Comparison of ENCODE assay signal across 8 cellular contexts in genomic region chr20:30376767-30377658, GRCh38.
DNase-seq lines count a peak whose midpoint lies in the region; ATAC-seq and TF ChIP-seq lines count a peak whose summit lies in the region.

No MANE protein-coding gene starts in this region.

- CTCF ChIA-PET in activated CD8-positive, alpha-beta T cell treated with anti-CD3 and anti-CD28 coated beads for 36 hours (lab: Charles Lee) = no interaction called here

- H3K27me3 Mint-ChIP-seq in activated CD8-positive, alpha-beta T cell treated with anti-CD3 and anti-CD28 coated beads for 36 hours = no peaks in the 10 kb centered on the region

- H3K4me3 Mint-ChIP-seq in activated CD8-positive, alpha-beta T cell treated with anti-CD3 and anti-CD28 coated beads for 36 hours = peak overlapping the region; percentile 90

- peak; percentile 64 for TF ChIP-seq CTCF in activated CD8-positive, alpha-beta T cell treated with anti-CD3 and anti-CD28 coated beads for 36 hours (IDR thresholded peaks at IDR 0.05)
- TF ChIP-seq CTCF in lower lobe of right lung (IDR thresholded peaks at IDR 0.05) = peak; percentile 76

- H3K4me1 ChIP-seq in ectodermal cell (ENCODE audit: control insufficient read depth, insufficient read depth, low read length) (no peaks in the 10 kb centered on the region), lower lobe of right lung (peaks cover 10% of the 10 kb centered on the region)

- H3K27ac ChIP-seq in ectodermal cell (ENCODE audit: insufficient read depth, low read depth, low read length, poor library complexity, severe bottlenecking) = no peak overlapping the region
- peak overlapping the region; percentile 87 for H3K27ac ChIP-seq in lower lobe of right lung

- peak overlapping the region; percentile 91 for H3K27ac Mint-ChIP-seq in activated CD8-positive, alpha-beta T cell treated with anti-CD3 and anti-CD28 coated beads for 36 hours

- H3K9me3 Mint-ChIP-seq in activated CD8-positive, alpha-beta T cell treated with anti-CD3 and anti-CD28 coated beads for 36 hours = peaks cover 6% of the 10 kb centered on the region

- H3K27me3 ChIP-seq in ectodermal cell (ENCODE audit: control insufficient read depth, insufficient read depth, low read length, poor library complexity, severe bottlenecking) = no peaks in the 10 kb centered on the region
- no peaks in the 10 kb centered on the region for H3K27me3 ChIP-seq in lower lobe of right lung (ENCODE audit: low read depth)

- intact Hi-C loops in activated CD8-positive, alpha-beta T cell treated with anti-CD3 and anti-CD28 coated beads for 36 hours (cut with micrococcal nuclease) = no loop called here
- intact Hi-C loops in lower lobe of right lung (cut with DNase I) = no loop called here

- H3K4me3 ChIP-seq in ectodermal cell (ENCODE audit: insufficient read depth, low read depth, low read length) = peak overlapping the region; percentile 67
- peak overlapping the region; percentile 90 for H3K4me3 ChIP-seq in lower lobe of right lung

- H3K9me3 ChIP-seq in ectodermal cell (ENCODE audit: control insufficient read depth, low read length) (no peaks in the 10 kb centered on the region), lower lobe of right lung (no peaks in the 10 kb centered on the region)

- POLR2A ChIA-PET in activated CD8-positive, alpha-beta T cell treated with anti-CD3 and anti-CD28 coated beads for 36 hours (lab: Charles Lee) = no interaction called here

- WGBS in ectodermal cell, 2 experiments = 19% methylated on average over 69 of the region's 70 CpGs

- H3K36me3 Mint-ChIP-seq in activated CD8-positive, alpha-beta T cell treated with anti-CD3 and anti-CD28 coated beads for 36 hours (ENCODE audit: low read depth) = peaks cover 14% of the 10 kb centered on the region

- H3K36me3 ChIP-seq in ectodermal cell (ENCODE audit: control insufficient read depth, insufficient read depth, low read length) (no peaks in the 10 kb centered on the region), lower lobe of right lung (no peaks in the 10 kb centered on the region)

- ATAC-seq in GM19023 (IDR thresholded peaks at IDR 0.05; ENCODE audit: unreplicated experiment) = peak; percentile 98
- ATAC-seq in HG03432 (IDR thresholded peaks at IDR 0.05; ENCODE audit: unreplicated experiment) = peak; percentile 97
- ATAC-seq in activated CD8-positive, alpha-beta T cell treated with anti-CD3 and anti-CD28 coated beads for 36 hours = peak; percentile 94
- ATAC-seq in lower lobe of right lung = peak; percentile 98 to 99

- peaks cover 31% of the 10 kb centered on the region for H3K4me1 Mint-ChIP-seq in activated CD8-positive, alpha-beta T cell treated with anti-CD3 and anti-CD28 coated beads for 36 hours (ENCODE audit: low read depth)

- DNase-seq in AG08395 (ENCODE audit: low spot score) = peak; percentile 86
- DNase-seq in NCI-H526 treated with DMSO at 0.1 percent for 48 hours (lab: John Stamatoyannopoulos, UW) = peak; percentile 38
- peak; percentile 91 for DNase-seq in activated CD8-positive, alpha-beta T cell treated with anti-CD3 and anti-CD28 coated beads for 36 hours
- peak; percentile 90 for DNase-seq in lower lobe of right lung
- DNase-seq in stimulated activated CD8-positive, alpha-beta memory T cell treated with anti-CD3 and anti-CD28 coated beads, Interleukin-12 subunit alpha, Interleukin-12 subunit beta, amount 100 ng/mL, for 24 hours (ENCODE audit: extremely low read depth) = peak; percentile 77

Comparison
In these comparisons a context has a peak if more than half of its experiments do, and no peak if none do; other contexts are left out.
1. DNase-seq: peak in every context shown above with its lines; median percentile 91 in activated CD8-positive, alpha-beta T cell treated with anti-CD3 and anti-CD28 coated beads for 36 hours; 90 in lower lobe of right lung; 86 in AG08395; 77 in stimulated activated CD8-positive, alpha-beta memory T cell treated with anti-CD3 and anti-CD28 coated beads, Interleukin-12 subunit alpha, Interleukin-12 subunit beta, amount 100 ng/mL, for 24 hours; 38 in NCI-H526 treated with DMSO at 0.1 percent for 48 hours.